In genomic region chr15:75425966-75426500, GRCh38 we compare ENCODE assay signal across 1 cellular context.
TF ChIP-seq lines count a peak whose summit lies in the region.

No MANE protein-coding gene starts in this region.

TF ChIP-seq in HEK293, 187 proteins besides CTCF, POLR2A, EP300 and RAD21 (continued from another document):
- no peak for TF ChIP-seq PRDM10 (tag by site-specific recombination; IDR thresholded peaks at IDR 0.05)
- no peak for TF ChIP-seq ZNF274 (IDR thresholded peaks at IDR 0.05; ENCODE audit: low read length)
- TF ChIP-seq ZNF274 (tag by site-specific recombination; IDR thresholded peaks at IDR 0.05; ENCODE audit: borderline replicate concordance), result no peak
